In genomic region chr1:35807614-35808375, GRCh38 we compare ENCODE assay signal across 1 cellular context.
A peak's percentile ranks its signal among the peaks of the same experiment; 100 is the strongest.
TF ChIP-seq lines count a peak whose summit lies in the region.

AGO4 (plus strand) TSS chr1:35808016; CDS start chr1:35808417, 401 bp downstream.

TF ChIP-seq in K562, 482 proteins besides CTCF, POLR2A, EP300 and RAD21 (continued from another document and continues in another):
- no peak for TF ChIP-seq NR1H2 (CRISPR knock-in tag; IDR thresholded peaks at IDR 0.05)
- peak; percentile 51; the same call in 1 of the 2 replicates for TF ChIP-seq SUPT5H (IDR thresholded peaks at IDR 0.05)
- no peak for TF ChIP-seq ZNF511 (CRISPR knock-in tag; IDR thresholded peaks at IDR 0.05)
- peak in 1 of 2 experiments; percentile 59; a peak in 2 of 4 replicates for TF ChIP-seq MAZ (CRISPR knock-in tag; conservative IDR thresholded peaks at IDR 0.05 in 1 of 2, IDR thresholded peaks at IDR 0.05 in 1 of 2)
- no peak; the same call in 1 of the 2 replicates for TF ChIP-seq HLTF (IDR thresholded peaks at IDR 0.05)
- TF ChIP-seq ZBTB12 (CRISPR knock-in tag; IDR thresholded peaks at IDR 0.05): no peak
- no peak for TF ChIP-seq SETDB1 (IDR thresholded peaks at IDR 0.05; ENCODE audit: low read length)
- no peak for TF ChIP-seq CBX8 (IDR thresholded peaks at IDR 0.05; ENCODE audit: borderline replicate concordance, extremely low read depth, low read depth, low read length, poor library complexity, severe bottlenecking)
- TF ChIP-seq ZNF274 (IDR thresholded peaks at IDR 0.05; ENCODE audit: borderline replicate concordance, low read depth, low read length): no peak
- peak; percentile 60; the same call in 1 of the 2 replicates for TF ChIP-seq GMEB1 (CRISPR knock-in tag; IDR thresholded peaks at IDR 0.05)
- no peak for TF ChIP-seq BRD4 (IDR thresholded peaks at IDR 0.05)
- TF ChIP-seq HMGXB4 (CRISPR knock-in tag; IDR thresholded peaks at IDR 0.05): 0 out of 2 replicates have a peak, but pooled peaks have one; percentile 52
- no peak for TF ChIP-seq PATZ1 (CRISPR knock-in tag; IDR thresholded peaks at IDR 0.05; ENCODE audit: borderline replicate concordance)
- no peak for TF ChIP-seq MXI1 (IDR thresholded peaks at IDR 0.05; ENCODE audit: low read depth, low read length)
- TF ChIP-seq FOXK1 (CRISPR knock-in tag; IDR thresholded peaks at IDR 0.05; ENCODE audit: borderline replicate concordance): no peak; the same call in 1 of the 2 replicates
- 0 out of 4 replicates have a peak, but pooled peaks of 1 of the 2 experiments have one; percentile 13 for TF ChIP-seq UBTF (IDR thresholded peaks at IDR 0.05; ENCODE audit: borderline replicate concordance in 1 of 2, low read depth in 2 of 2, low read length in 2 of 2)
- TF ChIP-seq ZNF609 (CRISPR knock-in tag; IDR thresholded peaks at IDR 0.05; ENCODE audit: borderline replicate concordance): no peak
- no peak for TF ChIP-seq TGIF2 (CRISPR knock-in tag; IDR thresholded peaks at IDR 0.05)
- TF ChIP-seq MYNN (IDR thresholded peaks at IDR 0.05): no peak
- TF ChIP-seq MYNN (CRISPR knock-in tag; IDR thresholded peaks at IDR 0.05): no peak
- no peak for TF ChIP-seq CSDE1 (IDR thresholded peaks at IDR 0.05)
- no peak for TF ChIP-seq ZC3H11A (IDR thresholded peaks at IDR 0.05; ENCODE audit: low read depth, low read length)
- TF ChIP-seq NRF1 (conservative IDR thresholded peaks at IDR 0.05 in 1 of 2, IDR thresholded peaks at IDR 0.05 in 1 of 2): peak; percentile 35 to 48; a peak in 3 of 4 replicates
- no peak for TF ChIP-seq YBX1 (IDR thresholded peaks at IDR 0.05)
- TF ChIP-seq HBP1 (CRISPR knock-in tag; IDR thresholded peaks at IDR 0.05): no peak
- TF ChIP-seq ZFX (CRISPR knock-in tag; IDR thresholded peaks at IDR 0.05): no peak
- no peak for TF ChIP-seq HES1 (IDR thresholded peaks at IDR 0.05; ENCODE audit: low read depth)
- TF ChIP-seq SRF (CRISPR knock-in tag; IDR thresholded peaks at IDR 0.05): no peak
- no peak for TF ChIP-seq FUS (optimal IDR thresholded peaks at IDR 0.05; ENCODE audit: low read depth, low read length)
- no peak for TF ChIP-seq ESRRB (CRISPR knock-in tag; IDR thresholded peaks at IDR 0.05; ENCODE audit: borderline replicate concordance)
- no peak; the same call in 1 of the 2 replicates for TF ChIP-seq TFAP4 (CRISPR knock-in tag; IDR thresholded peaks at IDR 0.05; ENCODE audit: borderline replicate concordance)
- no peak for TF ChIP-seq IFI16 (CRISPR knock-in tag; IDR thresholded peaks at IDR 0.05)
- TF ChIP-seq TCF7L2 (IDR thresholded peaks at IDR 0.05; ENCODE audit: low read depth, low read length): no peak
- no peak for TF ChIP-seq MBD2 (IDR thresholded peaks at IDR 0.05; ENCODE audit: borderline replicate concordance, low read depth)
- peak; percentile 69 for TF ChIP-seq MEIS2 (IDR thresholded peaks at IDR 0.05; ENCODE audit: partially characterized antibody)
- TF ChIP-seq ID3 (CRISPR knock-in tag; IDR thresholded peaks at IDR 0.05): no peak
- 0 out of 2 replicates have a peak, but pooled peaks have one; percentile 36 for TF ChIP-seq ID3 (tag; IDR thresholded peaks at IDR 0.05)
- TF ChIP-seq EP400 (IDR thresholded peaks at IDR 0.05): no peak
- no peak for TF ChIP-seq XRCC5 (IDR thresholded peaks at IDR 0.05; ENCODE audit: low read depth, low read length)
- no peak for TF ChIP-seq PTBP1 (IDR thresholded peaks at IDR 0.05; ENCODE audit: low read depth, low read length)
